Comparison of ENCODE assay signal across 15 cellular contexts in the genomic region with DNA sequence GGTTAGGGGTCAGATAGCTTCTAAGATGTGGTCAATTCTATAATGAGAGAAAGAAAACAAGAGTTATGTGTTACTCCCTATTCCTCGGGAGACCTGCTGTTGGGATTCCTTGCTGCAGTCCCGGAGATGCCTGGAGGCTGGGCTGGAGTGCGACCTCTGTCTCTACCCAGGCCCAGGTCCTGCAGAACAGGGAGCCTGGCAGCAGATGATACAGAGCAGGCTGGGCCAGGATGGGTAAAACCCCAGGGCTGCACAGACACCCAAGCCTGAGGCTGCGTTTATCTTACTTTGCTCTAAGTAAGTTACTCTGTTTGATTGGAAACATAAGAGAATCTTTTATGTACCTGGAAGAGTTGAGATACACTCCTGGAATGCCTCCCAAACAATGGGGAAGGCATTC.
"Had no signal": no experiment of that assay in that cellular context is flagged by ENCODE, and none has a peak within 500 bp of the region (broad histone marks: within the 10 kb centered on the region; RNA-seq: fewer than 3 reads in every experiment).

No MANE protein-coding gene starts in this region.

- H3K27me3 Mint-ChIP-seq: activated naive CD8-positive, alpha-beta T cell treated with anti-CD3 and anti-CD28 coated beads, Interleukin-2, amount 10 ng/mL, durations not matched to agents 7 days and 5 days; activated T-cell treated with anti-CD3 and anti-CD28 coated beads, Interleukin-2, amount 50 U/mL, for 24 hours; naive thymus-derived CD4-positive, alpha-beta T cell; progenitor cell of endocrine pancreas had no signal

- H3K27ac ChIP-seq: heart right ventricle, thyroid gland, upper lobe of right lung had no signal

- H3K4me3 ChIP-seq: heart right ventricle, lung, thyroid gland, upper lobe of right lung had no signal

- H3K27me3 ChIP-seq: heart right ventricle, thyroid gland, upper lobe of right lung had no signal

- H3K9me3 Mint-ChIP-seq: activated naive CD4-positive, alpha-beta T cell treated with anti-CD3 and anti-CD28 coated beads for 36 hours; activated naive CD8-positive, alpha-beta T cell treated with anti-CD3 and anti-CD28 coated beads, Interleukin-2, amount 10 ng/mL, durations not matched to agents 7 days and 5 days; activated T-cell treated with anti-CD3 and anti-CD28 coated beads, Interleukin-2, amount 50 U/mL, for 24 hours; naive thymus-derived CD4-positive, alpha-beta T cell had no signal

- H3K4me3 Mint-ChIP-seq: activated naive CD4-positive, alpha-beta T cell treated with anti-CD3 and anti-CD28 coated beads for 36 hours; activated naive CD8-positive, alpha-beta T cell treated with anti-CD3 and anti-CD28 coated beads, Interleukin-2, amount 10 ng/mL, durations not matched to agents 7 days and 5 days; activated T-cell treated with anti-CD3 and anti-CD28 coated beads, Interleukin-2, amount 50 U/mL, for 24 hours; naive thymus-derived CD4-positive, alpha-beta T cell had no signal

- H3K27ac Mint-ChIP-seq: activated naive CD8-positive, alpha-beta T cell treated with anti-CD3 and anti-CD28 coated beads, Interleukin-2, amount 10 ng/mL, durations not matched to agents 7 days and 5 days; progenitor cell of endocrine pancreas had no signal

- H3K9me3 ChIP-seq: heart right ventricle, thyroid gland, upper lobe of right lung had no signal

- DNase-seq: activated naive CD4-positive, alpha-beta T cell treated with anti-CD3 and anti-CD28 coated beads for 36 hours; activated naive CD8-positive, alpha-beta T cell treated with anti-CD3 and anti-CD28 coated beads, Interleukin-2, amount 10 ng/mL, durations not matched to agents 7 days and 5 days; activated T-cell treated with anti-CD3 and anti-CD28 coated beads, Interleukin-2, amount 50 U/mL, for 24 hours; amygdala; cortex of kidney; heart right ventricle; kidney; naive thymus-derived CD4-positive, alpha-beta T cell; retina; stimulated activated CD4-positive, alpha-beta T cell treated with anti-CD3 and anti-CD28 coated beads, Interleukin-4, amount 100 ng/mL, for 1 hour; stimulated activated naive CD8-positive, alpha-beta T cell treated with anti-CD3 and anti-CD28 coated beads, Interleukin-15, Interleukin-2, amounts not matched to agents 100 U/mL and 50 U/mL, for 24 hours; thyroid gland; upper lobe of right lung had no signal
